20 cellular contexts compared by ENCODE assay signal in genomic region chr21:37511848-37512247, GRCh38.
DNase-seq lines count a peak whose midpoint lies in the region; ATAC-seq, FAIRE-seq and TF ChIP-seq lines count a peak whose summit lies in the region.
"Had no signal": no experiment of that assay in that cellular context is flagged by ENCODE, and none has a peak within 500 bp of the region (broad histone marks: within the 10 kb centered on the region; RNA-seq: fewer than 3 reads in every experiment).

No MANE protein-coding gene starts in this region.

- POLR2A ChIA-PET in activated CD4-positive, alpha-beta T cell treated with anti-CD3 and anti-CD28 coated beads for 36 hours (lab: Charles Lee): no interaction called here
- POLR2A ChIA-PET in HepG2 (lab: Yijun Ruan, JAX): no interaction called here

- no peak overlapping the region for H3K4me3 ChIP-seq in HepG2 (replicated peaks in 1 of 3; ENCODE audit: insufficient read depth in 1 of 3, low read depth in 2 of 3, low read length in 3 of 3)
- no peak overlapping the region for H3K4me3 ChIP-seq in right lobe of liver
- H3K4me3 ChIP-seq: BLaER1 had no signal

- TF ChIP-seq POLR2A in HepG2 (IDR thresholded peaks at IDR 0.05; ENCODE audit: insufficient read depth in 1 of 2, low read depth in 2 of 2, low read length in 2 of 2) (no peak), right lobe of liver (IDR thresholded peaks at IDR 0.05) (no peak)

- peaks cover 28 to 81% of the 10 kb centered on the region in 2 experiments for H3K36me3 ChIP-seq in HepG2 (replicated peaks in 1 of 2; ENCODE audit: control insufficient read depth in 1 of 2, insufficient read depth in 2 of 2, low read length in 2 of 2)
- peaks cover 0 to 57% (median 9%) of the 10 kb centered on the region in 4 donors for H3K36me3 ChIP-seq in right lobe of liver

- no peak for TF ChIP-seq EP300 in HepG2 (IDR thresholded peaks at IDR 0.05; ENCODE audit: low read depth in 2 of 2, low read length in 2 of 2)
- TF ChIP-seq EP300 in HepG2 (CRISPR knock-in tag; IDR thresholded peaks at IDR 0.05; ENCODE audit: borderline replicate concordance): no peak

- H3K4me1 ChIP-seq in HepG2 (ENCODE audit: insufficient read depth, low read length): no peaks in the 10 kb centered on the region
- H3K4me1 ChIP-seq in right lobe of liver: peaks cover 0 to 8% (median 2%) of the 10 kb centered on the region in 4 donors
- H3K4me1 ChIP-seq: BLaER1 had no signal

- H3K27ac ChIP-seq in HepG2 (ENCODE audit: extremely low read length, insufficient read depth, low read length) (no peak overlapping the region), right lobe of liver (no peak overlapping the region)
- H3K27ac ChIP-seq: BLaER1, RWPE1 had no signal

- no peak overlapping the region for H3K9ac ChIP-seq in HepG2 (ENCODE audit: insufficient read depth, low read depth, low read length)
- H3K9ac ChIP-seq: BLaER1 had no signal

- H3K36me3 Mint-ChIP-seq in activated CD4-positive, alpha-beta T cell treated with anti-CD3 and anti-CD28 coated beads for 36 hours (ENCODE audit: low read depth): peaks cover 52% of the 10 kb centered on the region
- H3K36me3 Mint-ChIP-seq in central memory CD8-positive, alpha-beta T cell (ENCODE audit: insufficient read depth): peaks cover 45% of the 10 kb centered on the region

- H2AFZ ChIP-seq in HepG2 (ENCODE audit: low read length): no peak overlapping the region

- H3K4me2 ChIP-seq in HepG2 (ENCODE audit: low read depth, low read length): no peak overlapping the region
- H3K4me2 ChIP-seq: BLaER1 had no signal

- ATAC-seq in activated CD4-positive, alpha-beta T cell treated with anti-CD3 and anti-CD28 coated beads for 36 hours: no peak
- ATAC-seq in HepG2: no peak
- ATAC-seq in right lobe of liver: no peak
- ATAC-seq in central memory CD8-positive, alpha-beta T cell (replicated peaks; ENCODE audit: extremely low read depth, poor library complexity, severe bottlenecking): no peak
- no peak for ATAC-seq in stimulated activated naive CD8-positive, alpha-beta T cell treated with anti-CD3 and anti-CD28 coated beads, Interleukin-15, amount 100 ng/mL, for 72 hours
- ATAC-seq: HCT116 had no signal

- in situ Hi-C loops in HepG2 (cut with HindIII; ENCODE audit: extremely low pct_ligation_motif_present, low pct_unique_long_range_greater_than_20kb): no loop called here

- peaks cover 3% of the 10 kb centered on the region for H3K4me1 Mint-ChIP-seq in activated CD4-positive, alpha-beta T cell treated with anti-CD3 and anti-CD28 coated beads for 36 hours
- peaks cover 12% of the 10 kb centered on the region for H3K4me1 Mint-ChIP-seq in central memory CD8-positive, alpha-beta T cell
- H3K4me1 Mint-ChIP-seq in stimulated activated naive CD8-positive, alpha-beta T cell treated with anti-CD3 and anti-CD28 coated beads, Interleukin-15, amount 100 ng/mL, for 72 hours: peaks cover 5% of the 10 kb centered on the region

- H4K20me1 ChIP-seq in HepG2 (ENCODE audit: insufficient read depth, low read length): no peaks in the 10 kb centered on the region; the same call in 1 of the 2 replicates

- DNase-seq in activated CD4-positive, alpha-beta T cell treated with anti-CD3 and anti-CD28 coated beads for 36 hours: no peak
- DNase-seq in activated CD4-positive, alpha-beta T cell treated with anti-CD3 and anti-CD28 coated beads for 4 hours: no peak
- DNase-seq in HepG2 (ENCODE audit: low spot score): no peak
- no peak for DNase-seq in right lobe of liver
- no peak for DNase-seq in central memory CD8-positive, alpha-beta T cell (ENCODE audit: low spot score in 2 of 2)
- no peak for DNase-seq in stimulated activated naive CD8-positive, alpha-beta T cell treated with anti-CD3 and anti-CD28 coated beads, Interleukin-15, amount 100 ng/mL, for 72 hours
- no peak for DNase-seq in H4 (ENCODE audit: low spot score)
- DNase-seq in stimulated activated CD4-positive, alpha-beta T cell treated with anti-CD3 and anti-CD28 coated beads, Interleukin-2, amount 100 ng/mL, for 24 hours: no peak
- DNase-seq: CD8-positive, alpha-beta memory T cell; DND-41; NCI-H1048; NCI-H1436 treated with DMSO at 0.1 percent for 48 hours; NCI-H2029 treated with DMSO at 0.1 percent for 48 hours; NCI-H510A; NCI-H774 had no signal

- H3K9me3 Mint-ChIP-seq in activated CD4-positive, alpha-beta T cell treated with anti-CD3 and anti-CD28 coated beads for 36 hours (ENCODE audit: low read depth): no peaks in the 10 kb centered on the region
- no peaks in the 10 kb centered on the region for H3K9me3 Mint-ChIP-seq in central memory CD8-positive, alpha-beta T cell
- peaks cover 0 to 11% of the 10 kb centered on the region in 2 donors for H3K9me3 Mint-ChIP-seq in stimulated activated naive CD8-positive, alpha-beta T cell treated with anti-CD3 and anti-CD28 coated beads, Interleukin-15, amount 100 ng/mL, for 72 hours
- H3K9me3 Mint-ChIP-seq: CD8-positive, alpha-beta memory T cell had no signal

- intact Hi-C loops in activated CD4-positive, alpha-beta T cell treated with anti-CD3 and anti-CD28 coated beads for 36 hours (cut with DNase I, micrococcal nuclease): no loop called here
- intact Hi-C loops in HepG2 (cut with micrococcal nuclease; ENCODE audit: unreplicated experiment): no loop called here
- intact Hi-C loops in right lobe of liver (cut with DNase I): no loop called here

- CTCF ChIA-PET in activated CD4-positive, alpha-beta T cell treated with anti-CD3 and anti-CD28 coated beads for 36 hours (lab: Charles Lee): interaction anchor here (0.5 to 1.3 kb wide), 6 partner anchors 9 to 139 kb away, joined by 3 to 7 read pairs (median 3); no protein-coding TSS in a partner anchor
- CTCF ChIA-PET in HepG2 (lab: Yijun Ruan, JAX; ENCODE audit: low intra/inter-chr PET ratio, low total read pairs): no interaction called here

- no peak for TF ChIP-seq RAD21 in HepG2 (CRISPR knock-in tag; IDR thresholded peaks at IDR 0.05)

- peak overlapping the region; percentile 47 for H3K27ac Mint-ChIP-seq in activated CD4-positive, alpha-beta T cell treated with anti-CD3 and anti-CD28 coated beads for 36 hours
- H3K27ac Mint-ChIP-seq in central memory CD8-positive, alpha-beta T cell (ENCODE audit: low read depth): peak overlapping the region; percentile 8
- H3K27ac Mint-ChIP-seq in stimulated activated naive CD8-positive, alpha-beta T cell treated with anti-CD3 and anti-CD28 coated beads, Interleukin-15, amount 100 ng/mL, for 72 hours: no peak overlapping the region

- no peak for TF ChIP-seq CTCF in HepG2 (CRISPR knock-in tag; IDR thresholded peaks at IDR 0.05)
- TF ChIP-seq CTCF in right lobe of liver (IDR thresholded peaks at IDR 0.05): no peak

- H3K4me3 Mint-ChIP-seq in activated CD4-positive, alpha-beta T cell treated with anti-CD3 and anti-CD28 coated beads for 36 hours: no peak overlapping the region
- H3K4me3 Mint-ChIP-seq in central memory CD8-positive, alpha-beta T cell: no peak overlapping the region
- H3K4me3 Mint-ChIP-seq in stimulated activated naive CD8-positive, alpha-beta T cell treated with anti-CD3 and anti-CD28 coated beads, Interleukin-15, amount 100 ng/mL, for 72 hours: no peak overlapping the region
- H3K4me3 Mint-ChIP-seq: CD8-positive, alpha-beta memory T cell had no signal

- no peaks in the 10 kb centered on the region for H3K27me3 ChIP-seq in HepG2 (ENCODE audit: control insufficient read depth in 1 of 2, insufficient read depth in 2 of 2, low read length in 2 of 2)
- no peaks in the 10 kb centered on the region for H3K27me3 ChIP-seq in right lobe of liver
- H3K27me3 ChIP-seq: BLaER1 had no signal

- H3K9me3 ChIP-seq in HepG2 (ENCODE audit: low read length) (no peaks in the 10 kb centered on the region), right lobe of liver (no peaks in the 10 kb centered on the region)
- H3K9me3 ChIP-seq: BLaER1 had no signal

- H3K27me3 Mint-ChIP-seq in activated CD4-positive, alpha-beta T cell treated with anti-CD3 and anti-CD28 coated beads for 36 hours: no peaks in the 10 kb centered on the region
- no peaks in the 10 kb centered on the region for H3K27me3 Mint-ChIP-seq in central memory CD8-positive, alpha-beta T cell
- no peaks in the 10 kb centered on the region for H3K27me3 Mint-ChIP-seq in stimulated activated naive CD8-positive, alpha-beta T cell treated with anti-CD3 and anti-CD28 coated beads, Interleukin-15, amount 100 ng/mL, for 72 hours
- H3K27me3 Mint-ChIP-seq: CD8-positive, alpha-beta memory T cell had no signal

- no peaks in the 10 kb centered on the region for H3K79me2 ChIP-seq in HepG2 (ENCODE audit: insufficient read depth, low read length)

- no peak for FAIRE-seq in HepG2 (lab: Jason Lieb, UNC)
- FAIRE-seq: A204.1, G401.6 had no signal

- WGBS in HepG2 (ENCODE audit: low lambda C conversion rate): 99% methylated on average over 5 of the region's 5 CpGs
- WGBS in right lobe of liver (ENCODE audit: insufficient coverage, low coverage, low lambda C conversion rate, missing lambda C conversion rate): no CpG with 5 or more reads among the region's 5 CpGs

- BruUV-seq in HepG2 (replicated peaks; lab: Mats Ljungman, UMichigan): no TSS peak

TF ChIP-seq in HepG2, 621 proteins besides CTCF, POLR2A, EP300 and RAD21 (continues in another document):
- TF ChIP-seq MAFK (conservative IDR thresholded peaks at IDR 0.05 in 1 of 2, IDR thresholded peaks at IDR 0.05 in 1 of 2; ENCODE audit: low read length in 2 of 2): peak in 1 of 2 experiments; percentile 21; a peak in 2 of 4 replicates
- peak; percentile 48; the same call in 1 of the 2 replicates for TF ChIP-seq ATF7 (IDR thresholded peaks at IDR 0.05)
- no peak for TF ChIP-seq ATF7 (CRISPR knock-in tag; IDR thresholded peaks at IDR 0.05)
- TF ChIP-seq ARNT2 (CRISPR knock-in tag; IDR thresholded peaks at IDR 0.05; ENCODE audit: low read depth): no peak
- no peak for TF ChIP-seq SATB2 (CRISPR knock-in tag; IDR thresholded peaks at IDR 0.05)
- no peak for TF ChIP-seq RNF219 (CRISPR knock-in tag; IDR thresholded peaks at IDR 0.05)
- TF ChIP-seq IKZF4 (CRISPR knock-in tag; IDR thresholded peaks at IDR 0.05; ENCODE audit: borderline replicate concordance, low read depth, not compliant biosample characterization): no peak

Comparison
In these comparisons a context has a peak if more than half of its experiments do, and no peak if none do; other contexts are left out.
1. H3K27ac Mint-ChIP-seq: peak in activated CD4-positive, alpha-beta T cell treated with anti-CD3 and anti-CD28 coated beads for 36 hours (single experiment) and central memory CD8-positive, alpha-beta T cell (single experiment); none in stimulated activated naive CD8-positive, alpha-beta T cell treated with anti-CD3 and anti-CD28 coated beads, Interleukin-15, amount 100 ng/mL, for 72 hours (0 of 2).